In the genomic region with DNA sequence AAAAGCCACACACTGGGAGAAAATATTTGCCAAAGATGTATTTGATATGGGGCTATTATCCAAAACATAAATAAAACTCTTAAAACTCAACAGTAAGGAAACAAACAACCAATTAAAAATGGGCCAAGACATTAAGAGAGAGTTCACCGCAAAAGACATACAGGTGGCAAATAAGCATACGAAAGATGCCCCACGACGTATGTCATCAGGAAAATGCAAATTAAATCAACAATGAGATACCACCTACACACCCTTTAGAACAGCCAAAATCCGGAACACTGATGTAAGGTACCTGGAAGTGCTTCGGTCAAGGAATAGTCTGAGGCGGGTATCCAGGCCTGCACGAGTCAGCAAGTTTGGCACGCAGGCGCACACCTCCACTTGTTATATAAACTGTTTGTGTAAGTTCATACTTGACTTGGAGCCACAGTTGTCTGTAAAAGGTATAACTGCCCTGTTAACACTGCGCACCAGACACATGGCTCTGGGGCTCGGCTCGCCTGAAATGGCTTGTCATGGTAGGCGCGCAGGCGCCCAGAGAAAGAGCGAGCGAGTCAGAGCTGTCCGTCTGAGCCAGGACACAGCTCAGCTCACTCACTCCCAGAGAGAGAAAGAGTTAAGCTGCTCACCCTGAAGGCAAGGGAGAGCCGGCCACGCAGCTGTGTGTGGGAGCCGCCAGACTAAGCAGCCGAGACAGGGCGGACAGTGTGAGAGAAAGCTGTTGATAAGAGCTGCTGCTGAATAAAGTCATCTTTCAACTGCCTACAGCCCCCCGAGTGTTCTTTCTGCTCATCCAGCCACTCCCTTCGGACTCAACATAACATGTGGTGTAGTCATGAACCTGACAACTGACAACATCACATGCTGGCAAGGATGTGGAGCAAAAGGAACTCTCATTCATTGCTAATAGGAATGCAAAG, we compare ENCODE assay signal across 12 cellular contexts.
DNase-seq lines count a peak whose midpoint lies in the region; ATAC-seq, FAIRE-seq and TF ChIP-seq lines count a peak whose summit lies in the region.
"Had no signal": no experiment of that assay in that cellular context is flagged by ENCODE, and none has a peak within 500 bp of the region (broad histone marks: within the 10 kb centered on the region; RNA-seq: fewer than 3 reads in every experiment).

No MANE protein-coding gene starts in this region.

- RAD21 ChIA-PET in HCT116 (lab: Charles Lee; ENCODE audit: low non-redundant PET in 1 of 2, low total read pairs in 2 of 2, uncharacterized antibody in 2 of 2, unreplicated experiment in 2 of 2) = no interaction called here

- intact Hi-C loops in HCT116 (cut with micrococcal nuclease) = no loop called here
- intact Hi-C loops in natural killer cell (cut with micrococcal nuclease) = no loop called here

- POLR2A ChIA-PET in HCT116 (lab: Charles Lee) = no interaction called here

- H3K27me3 ChIP-seq in HCT116 (ENCODE audit: insufficient read depth, low read length) = no peaks in the 10 kb centered on the region
- no peaks in the 10 kb centered on the region for H3K27me3 ChIP-seq in keratinocyte (ENCODE audit: control insufficient read depth, extremely low read depth, insufficient read depth, low read length)

- H3K27me3 Mint-ChIP-seq in brain (peaks cover 7% of the 10 kb centered on the region), T-helper 17 cell (peaks cover 18% of the 10 kb centered on the region), natural killer cell (ENCODE audit: low read depth in 2 of 2) (peaks cover 5 to 14% of the 10 kb centered on the region in 2 donors)

- H3K4me1 ChIP-seq in HCT116 (ENCODE audit: control insufficient read depth in 1 of 2, insufficient read depth in 2 of 2, low read length in 2 of 2) = peaks cover 2 to 14% of the 10 kb centered on the region in 2 experiments; a peak in 3 of 4 replicates
- peaks cover 14% of the 10 kb centered on the region for H3K4me1 ChIP-seq in keratinocyte (ENCODE audit: control insufficient read depth, extremely low read depth, insufficient read depth, low read length)

- dilution Hi-C loops in keratinocyte (cut with MboI; ENCODE audit: extremely low pct_ligation_motif_present, low sequenced_read_pairs) = loop anchor here (25.0 kb wide), 1 partner anchor 178 kb away; no protein-coding TSS in a partner anchor

- H3K9me3 Mint-ChIP-seq in brain (no peaks in the 10 kb centered on the region), natural killer cell (no peaks in the 10 kb centered on the region)
- H3K9me3 Mint-ChIP-seq: activated naive CD8-positive, alpha-beta T cell treated with anti-CD3 and anti-CD28 coated beads, Interleukin-2, amount 10 ng/mL, durations not matched to agents 7 days and 5 days; T-helper 1 cell treated with Interleukin-12 subunit alpha and Interleukin-12 subunit beta and Interleukin-4 antibody, amounts not matched to agents 30 μg/mL and 1 μg/mL, for 36 hours had no signal

- no peak overlapping the region for H3K9ac ChIP-seq in HCT116 (ENCODE audit: low read length)
- H3K9ac ChIP-seq in keratinocyte (ENCODE audit: control insufficient read depth, extremely low read depth, insufficient read depth, low read length) = peak overlapping the region; percentile 73

- ATAC-seq in HCT116 (peak; percentile 63), T-helper 17 cell (no peak), GM21381 (IDR thresholded peaks at IDR 0.05; ENCODE audit: unreplicated experiment) (no peak), natural killer cell (no peak)
- ATAC-seq: left lobe of liver had no signal

- no peaks in the 10 kb centered on the region for H3K9me2 ChIP-seq in HCT116 (ENCODE audit: insufficient read depth)

- TF ChIP-seq CTCF in HCT116 (IDR thresholded peaks at IDR 0.05 in 2 of 3, conservative IDR thresholded peaks at IDR 0.05 in 1 of 3; ENCODE audit: borderline replicate concordance in 1 of 3, insufficient read depth in 1 of 3, low read depth in 2 of 3, low read length in 2 of 3) = no peak
- TF ChIP-seq CTCF in brain (conservative IDR thresholded peaks at IDR 0.05) = no peak
- no peak for TF ChIP-seq CTCF in keratinocyte (optimal IDR thresholded peaks at IDR 0.05 in 1 of 3, IDR thresholded peaks at IDR 0.05 in 1 of 3, conservative IDR thresholded peaks at IDR 0.05 in 1 of 3; ENCODE audit: extremely low read depth in 1 of 3, insufficient read depth in 2 of 3, low read length in 3 of 3)
- no peak for TF ChIP-seq CTCF in natural killer cell (IDR thresholded peaks at IDR 0.05)

- H3K79me2 ChIP-seq in HCT116 (ENCODE audit: insufficient read depth, low read length) (no peaks in the 10 kb centered on the region), keratinocyte (ENCODE audit: control insufficient read depth, insufficient read depth, low read length) (no peaks in the 10 kb centered on the region)

- H3K9me1 ChIP-seq in keratinocyte (ENCODE audit: control insufficient read depth, extremely low read depth, insufficient read depth, low read length) = no peaks in the 10 kb centered on the region

- no TSS peak for BruUV-seq in HCT116 (replicated peaks; lab: Mats Ljungman, UMichigan)

- H3K36me3 ChIP-seq in HCT116 (ENCODE audit: control insufficient read depth in 1 of 2, insufficient read depth in 2 of 2, low read length in 2 of 2) (no peaks in the 10 kb centered on the region), keratinocyte (ENCODE audit: control insufficient read depth in 2 of 2, extremely low read depth in 1 of 2, insufficient read depth in 2 of 2, low read length in 2 of 2) (no peaks in the 10 kb centered on the region)

- TF ChIP-seq RAD21 in HCT116 (IDR thresholded peaks at IDR 0.05; ENCODE audit: low read depth) = no peak

- H3K4me1 Mint-ChIP-seq in brain (peaks cover 10% of the 10 kb centered on the region), T-helper 17 cell (no peaks in the 10 kb centered on the region), natural killer cell (no peaks in the 10 kb centered on the region)
- H3K4me1 Mint-ChIP-seq: activated naive CD8-positive, alpha-beta T cell treated with anti-CD3 and anti-CD28 coated beads, Interleukin-2, amount 10 ng/mL, durations not matched to agents 7 days and 5 days had no signal

- H2AFZ ChIP-seq in HCT116 (ENCODE audit: low read depth, low read length, poor library complexity, severe bottlenecking) (peak overlapping the region; percentile 73), keratinocyte (ENCODE audit: control insufficient read depth, low read length) (peak overlapping the region; percentile 81)

- no peak for DNase-seq in HCT116 (ENCODE audit: low read depth, low spot score)
- peak; percentile 33 for DNase-seq in keratinocyte (ENCODE audit: low read depth, low spot score)
- DNase-seq in T-helper 17 cell = no peak
- no peak for DNase-seq in DMS 273 treated with DMSO at 0.1 percent for 48 hours (lab: John Stamatoyannopoulos, UW)
- no peak for DNase-seq in natural killer cell
- DNase-seq: activated naive CD8-positive, alpha-beta T cell treated with anti-CD3 and anti-CD28 coated beads, Interleukin-2, amount 10 ng/mL, durations not matched to agents 7 days and 5 days; GOT3 had no signal

- no peak for TF ChIP-seq POLR2A in HCT116 (IDR thresholded peaks at IDR 0.05; ENCODE audit: borderline replicate concordance, extremely low read depth, insufficient read depth, insufficient read length)

- no peaks in the 10 kb centered on the region for H3K36me3 Mint-ChIP-seq in brain
- H3K36me3 Mint-ChIP-seq in T-helper 17 cell (ENCODE audit: low read depth) = no peaks in the 10 kb centered on the region
- no peaks in the 10 kb centered on the region for H3K36me3 Mint-ChIP-seq in natural killer cell
- H3K36me3 Mint-ChIP-seq: activated naive CD8-positive, alpha-beta T cell treated with anti-CD3 and anti-CD28 coated beads, Interleukin-2, amount 10 ng/mL, durations not matched to agents 7 days and 5 days had no signal

- H3K9me3 ChIP-seq in HCT116 (ENCODE audit: control insufficient read depth in 1 of 2, insufficient read depth in 1 of 2, low read depth in 1 of 2, low read length in 2 of 2) = no peaks in the 10 kb centered on the region
- no peaks in the 10 kb centered on the region for H3K9me3 ChIP-seq in keratinocyte (ENCODE audit: control insufficient read depth, low read depth, low read length)
- H3K9me3 ChIP-seq in T-helper 17 cell (ENCODE audit: control insufficient read depth, low read length, poor library complexity, severe bottlenecking) = no peaks in the 10 kb centered on the region

- H3K4me2 ChIP-seq in HCT116 (ENCODE audit: low read length) (peak overlapping the region; percentile 20; the same call in 1 of the 2 replicates), keratinocyte (ENCODE audit: control insufficient read depth, extremely low read depth, insufficient read depth, low read depth, low read length) (peak overlapping the region; percentile 82)

- H3K27ac Mint-ChIP-seq in brain = peak overlapping the region in 3 of 5 experiments; percentile 42 to 86 (median 48)
- H3K27ac Mint-ChIP-seq in T-helper 17 cell = no peak overlapping the region
- no peak overlapping the region for H3K27ac Mint-ChIP-seq in natural killer cell
- H3K27ac Mint-ChIP-seq: activated naive CD8-positive, alpha-beta T cell treated with anti-CD3 and anti-CD28 coated beads, Interleukin-2, amount 10 ng/mL, durations not matched to agents 7 days and 5 days; T-helper 1 cell treated with Interleukin-12 subunit alpha and Interleukin-12 subunit beta and Interleukin-4 antibody, amounts not matched to agents 30 μg/mL and 1 μg/mL, for 36 hours had no signal

- peak; percentile 26 for FAIRE-seq in keratinocyte (lab: Jason Lieb, UNC)

- peak overlapping the region in 1 of 5 experiments; percentile 61 for H3K4me3 Mint-ChIP-seq in brain
- no peak overlapping the region for H3K4me3 Mint-ChIP-seq in T-helper 17 cell
- H3K4me3 Mint-ChIP-seq in natural killer cell = no peak overlapping the region
- H3K4me3 Mint-ChIP-seq: activated naive CD8-positive, alpha-beta T cell treated with anti-CD3 and anti-CD28 coated beads, Interleukin-2, amount 10 ng/mL, durations not matched to agents 7 days and 5 days; T-helper 1 cell treated with Interleukin-12 subunit alpha and Interleukin-12 subunit beta and Interleukin-4 antibody, amounts not matched to agents 30 μg/mL and 1 μg/mL, for 36 hours had no signal

- H3K27ac ChIP-seq in HCT116 (ENCODE audit: low read depth, low read length) (no peak overlapping the region; the same call in 1 of the 2 replicates), keratinocyte (ENCODE audit: control insufficient read depth, insufficient read depth, low read length) (peak overlapping the region; percentile 74), skin epidermis (peak overlapping the region in 18 of 21 experiments; percentile 37 to 86 (median 71))

- no peaks in the 10 kb centered on the region for H4K20me1 ChIP-seq in HCT116 (ENCODE audit: insufficient read depth)
- H4K20me1 ChIP-seq in keratinocyte (ENCODE audit: control insufficient read depth, extremely low read depth, insufficient read depth, low read length) = no peaks in the 10 kb centered on the region

- no peak overlapping the region for H3K4me3 ChIP-seq in HCT116 (replicated peaks in 1 of 2; ENCODE audit: low read depth in 1 of 2, low read length in 2 of 2)
- H3K4me3 ChIP-seq in keratinocyte (ENCODE audit: control insufficient read depth in 2 of 3, extremely low read depth in 1 of 3, insufficient read depth in 2 of 3, low read depth in 1 of 3, low read length in 3 of 3) = peak overlapping the region; percentile 1 to 65 (median 25)
- peak overlapping the region in 1 of 7 experiments; percentile 3 for H3K4me3 ChIP-seq in skin epidermis

- CTCF ChIA-PET in HCT116 (lab: Charles Lee) = no interaction called here

Comparison
In these comparisons a context has a peak if more than half of its experiments do, and no peak if none do; other contexts are left out.
1. H3K4me3 ChIP-seq: peak in keratinocyte (3 of 3); none in HCT116 (0 of 2).
2. H3K27ac Mint-ChIP-seq: peak in brain (3 of 5); none in T-helper 17 cell (single experiment) and natural killer cell (0 of 2).